Comparison of ENCODE assay signal across 9 cellular contexts in genomic region chr4:91304292-91304691, GRCh38.
"Had no signal": no experiment of that assay in that cellular context is flagged by ENCODE, and none has a peak within 500 bp of the region (broad histone marks: within the 10 kb centered on the region; RNA-seq: fewer than 3 reads in every experiment).

No MANE protein-coding gene starts in this region.

- DNase-seq: GM23248, H9, HCEC 1CT, IMR-90, KG1 had no signal

- H3K9ac ChIP-seq: GM23248 had no signal

- H3K27ac ChIP-seq: GM23248, HL-60 had no signal

- FAIRE-seq: H1, H54, K562 had no signal

- H2AFZ ChIP-seq: GM23248 had no signal

- H3K4me1 Mint-ChIP-seq: H9 had no signal

- H3K9me3 Mint-ChIP-seq: H9 had no signal

- H3K4me3 Mint-ChIP-seq: H9 had no signal

- H3K4me3 ChIP-seq: GM23248, K562 had no signal

- ATAC-seq: K562 had no signal
